ENCODE assay signal across 20 cellular contexts in genomic region chr12:112153900-112154234, GRCh38.
"Had no signal": no experiment of that assay in that cellular context is flagged by ENCODE, and none has a peak within 500 bp of the region (broad histone marks: within the 10 kb centered on the region; RNA-seq: fewer than 3 reads in every experiment).

No MANE protein-coding gene starts in this region.

- H3K27me3 Mint-ChIP-seq: activated naive CD8-positive, alpha-beta T cell treated with anti-CD3 and anti-CD28 coated beads for 36 hours had no signal

- H3K27ac Mint-ChIP-seq: activated CD8-positive, alpha-beta T cell treated with anti-CD3 and anti-CD28 coated beads, Interleukin-2, amount 10 ng/mL, durations not matched to agents 7 days and 5 days had no signal

- H3K4me1 ChIP-seq: colonic mucosa, lower lobe of right lung, psoas muscle, testis had no signal

- ATAC-seq: activated CD8-positive, alpha-beta T cell treated with anti-CD3 and anti-CD28 coated beads, Interleukin-2, amount 10 ng/mL, durations not matched to agents 7 days and 5 days; lower lobe of right lung; sciatic nerve; stimulated activated naive CD8-positive, alpha-beta T cell treated with anti-CD3 and anti-CD28 coated beads, Interleukin-15, Interleukin-2, amounts not matched to agents 100 U/mL and 50 U/mL, for 24 hours had no signal

- H3K27me3 ChIP-seq: colonic mucosa, hepatocyte, testis had no signal

- H3K9me3 ChIP-seq: colonic mucosa, lower lobe of right lung, psoas muscle, testis had no signal

- H3K4me3 ChIP-seq: colonic mucosa, hepatocyte, lower lobe of right lung, psoas muscle, testis had no signal

- DNase-seq: activated CD4-positive, alpha-beta T cell treated with anti-CD3 and anti-CD28 coated beads for 4 hours; activated CD8-positive, alpha-beta T cell treated with anti-CD3 and anti-CD28 coated beads, Interleukin-2, amount 10 ng/mL, durations not matched to agents 7 days and 5 days; activated gamma-delta T cell; activated naive CD8-positive, alpha-beta T cell treated with anti-CD3 and anti-CD28 coated beads for 36 hours; anterior cingulate cortex; colonic mucosa; effector CD8-positive, alpha-beta T cell; erythroblast; kidney; lower lobe of right lung; midbrain; occipital lobe; psoas muscle; stimulated activated CD4-positive, alpha-beta T cell treated with anti-CD3 and anti-CD28 coated beads, Interleukin-2, amount 100 ng/mL, for 24 hours; stimulated activated naive CD8-positive, alpha-beta T cell treated with anti-CD3 and anti-CD28 coated beads, Interleukin-15, Interleukin-2, amounts not matched to agents 100 U/mL and 50 U/mL, for 24 hours; SW 1271; testis had no signal

- H3K4me3 Mint-ChIP-seq: activated CD8-positive, alpha-beta T cell treated with anti-CD3 and anti-CD28 coated beads, Interleukin-2, amount 10 ng/mL, durations not matched to agents 7 days and 5 days; activated naive CD8-positive, alpha-beta T cell treated with anti-CD3 and anti-CD28 coated beads for 36 hours had no signal

- H3K27ac ChIP-seq: colonic mucosa, hepatocyte, lower lobe of right lung, psoas muscle, testis, VCaP had no signal
